2 cellular contexts compared by ENCODE assay signal in the genomic region with DNA sequence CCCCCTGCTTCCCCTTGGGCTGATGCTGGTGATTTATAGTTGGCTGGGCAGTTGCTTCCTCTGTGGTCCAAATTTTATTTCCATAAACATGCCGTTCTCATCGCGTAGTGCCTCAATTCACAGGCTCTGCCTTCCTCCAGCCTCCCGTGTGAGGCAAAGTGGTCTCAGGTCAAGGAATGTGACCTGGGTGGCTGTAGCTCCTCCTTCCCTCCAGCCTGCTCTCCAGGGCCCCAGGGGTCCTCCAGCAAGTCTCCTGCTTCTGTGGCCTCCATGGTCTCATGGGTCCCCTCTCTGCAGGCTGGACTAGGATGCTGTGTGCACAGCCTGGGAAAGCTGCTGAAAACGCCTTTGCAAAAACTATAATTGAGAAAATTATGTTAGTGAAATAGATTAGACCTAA.
TF ChIP-seq lines count a peak whose summit lies in the region.

No MANE protein-coding gene starts in this region.

TF ChIP-seq in GM23338, 12 proteins besides CTCF, POLR2A, EP300 and RAD21 (continues in another document):
- TF ChIP-seq, protein P1, sequence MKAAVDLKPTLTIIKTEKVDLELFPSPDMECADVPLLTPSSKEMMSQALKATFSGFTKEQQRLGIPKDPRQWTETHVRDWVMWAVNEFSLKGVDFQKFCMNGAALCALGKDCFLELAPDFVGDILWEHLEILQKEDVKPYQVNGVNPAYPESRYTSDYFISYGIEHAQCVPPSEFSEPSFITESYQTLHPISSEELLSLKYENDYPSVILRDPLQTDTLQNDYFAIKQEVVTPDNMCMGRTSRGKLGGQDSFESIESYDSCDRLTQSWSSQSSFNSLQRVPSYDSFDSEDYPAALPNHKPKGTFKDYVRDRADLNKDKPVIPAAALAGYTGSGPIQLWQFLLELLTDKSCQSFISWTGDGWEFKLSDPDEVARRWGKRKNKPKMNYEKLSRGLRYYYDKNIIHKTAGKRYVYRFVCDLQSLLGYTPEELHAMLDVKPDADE (IDR thresholded peaks at IDR 0.05) = no peak
- TF ChIP-seq STAT1 (IDR thresholded peaks at IDR 0.05; ENCODE audit: unreplicated experiment) (no peak), ZNF114 (CRISPR knock-in tag; IDR thresholded peaks at IDR 0.05) (no peak), EZH2phosphoT487 (IDR thresholded peaks at IDR 0.05; ENCODE audit: unreplicated experiment) (no peak), JUNB (IDR thresholded peaks at IDR 0.05; ENCODE audit: unreplicated experiment) (no peak), CREB1 (CRISPR knock-in tag; IDR thresholded peaks at IDR 0.05; ENCODE audit: low read depth) (no peak), NANOG (IDR thresholded peaks at IDR 0.05; ENCODE audit: borderline replicate concordance) (no peak), ZNF331 (CRISPR knock-in tag; IDR thresholded peaks at IDR 0.05; ENCODE audit: low read depth) (no peak)
- TF ChIP-seq, protein P2, sequence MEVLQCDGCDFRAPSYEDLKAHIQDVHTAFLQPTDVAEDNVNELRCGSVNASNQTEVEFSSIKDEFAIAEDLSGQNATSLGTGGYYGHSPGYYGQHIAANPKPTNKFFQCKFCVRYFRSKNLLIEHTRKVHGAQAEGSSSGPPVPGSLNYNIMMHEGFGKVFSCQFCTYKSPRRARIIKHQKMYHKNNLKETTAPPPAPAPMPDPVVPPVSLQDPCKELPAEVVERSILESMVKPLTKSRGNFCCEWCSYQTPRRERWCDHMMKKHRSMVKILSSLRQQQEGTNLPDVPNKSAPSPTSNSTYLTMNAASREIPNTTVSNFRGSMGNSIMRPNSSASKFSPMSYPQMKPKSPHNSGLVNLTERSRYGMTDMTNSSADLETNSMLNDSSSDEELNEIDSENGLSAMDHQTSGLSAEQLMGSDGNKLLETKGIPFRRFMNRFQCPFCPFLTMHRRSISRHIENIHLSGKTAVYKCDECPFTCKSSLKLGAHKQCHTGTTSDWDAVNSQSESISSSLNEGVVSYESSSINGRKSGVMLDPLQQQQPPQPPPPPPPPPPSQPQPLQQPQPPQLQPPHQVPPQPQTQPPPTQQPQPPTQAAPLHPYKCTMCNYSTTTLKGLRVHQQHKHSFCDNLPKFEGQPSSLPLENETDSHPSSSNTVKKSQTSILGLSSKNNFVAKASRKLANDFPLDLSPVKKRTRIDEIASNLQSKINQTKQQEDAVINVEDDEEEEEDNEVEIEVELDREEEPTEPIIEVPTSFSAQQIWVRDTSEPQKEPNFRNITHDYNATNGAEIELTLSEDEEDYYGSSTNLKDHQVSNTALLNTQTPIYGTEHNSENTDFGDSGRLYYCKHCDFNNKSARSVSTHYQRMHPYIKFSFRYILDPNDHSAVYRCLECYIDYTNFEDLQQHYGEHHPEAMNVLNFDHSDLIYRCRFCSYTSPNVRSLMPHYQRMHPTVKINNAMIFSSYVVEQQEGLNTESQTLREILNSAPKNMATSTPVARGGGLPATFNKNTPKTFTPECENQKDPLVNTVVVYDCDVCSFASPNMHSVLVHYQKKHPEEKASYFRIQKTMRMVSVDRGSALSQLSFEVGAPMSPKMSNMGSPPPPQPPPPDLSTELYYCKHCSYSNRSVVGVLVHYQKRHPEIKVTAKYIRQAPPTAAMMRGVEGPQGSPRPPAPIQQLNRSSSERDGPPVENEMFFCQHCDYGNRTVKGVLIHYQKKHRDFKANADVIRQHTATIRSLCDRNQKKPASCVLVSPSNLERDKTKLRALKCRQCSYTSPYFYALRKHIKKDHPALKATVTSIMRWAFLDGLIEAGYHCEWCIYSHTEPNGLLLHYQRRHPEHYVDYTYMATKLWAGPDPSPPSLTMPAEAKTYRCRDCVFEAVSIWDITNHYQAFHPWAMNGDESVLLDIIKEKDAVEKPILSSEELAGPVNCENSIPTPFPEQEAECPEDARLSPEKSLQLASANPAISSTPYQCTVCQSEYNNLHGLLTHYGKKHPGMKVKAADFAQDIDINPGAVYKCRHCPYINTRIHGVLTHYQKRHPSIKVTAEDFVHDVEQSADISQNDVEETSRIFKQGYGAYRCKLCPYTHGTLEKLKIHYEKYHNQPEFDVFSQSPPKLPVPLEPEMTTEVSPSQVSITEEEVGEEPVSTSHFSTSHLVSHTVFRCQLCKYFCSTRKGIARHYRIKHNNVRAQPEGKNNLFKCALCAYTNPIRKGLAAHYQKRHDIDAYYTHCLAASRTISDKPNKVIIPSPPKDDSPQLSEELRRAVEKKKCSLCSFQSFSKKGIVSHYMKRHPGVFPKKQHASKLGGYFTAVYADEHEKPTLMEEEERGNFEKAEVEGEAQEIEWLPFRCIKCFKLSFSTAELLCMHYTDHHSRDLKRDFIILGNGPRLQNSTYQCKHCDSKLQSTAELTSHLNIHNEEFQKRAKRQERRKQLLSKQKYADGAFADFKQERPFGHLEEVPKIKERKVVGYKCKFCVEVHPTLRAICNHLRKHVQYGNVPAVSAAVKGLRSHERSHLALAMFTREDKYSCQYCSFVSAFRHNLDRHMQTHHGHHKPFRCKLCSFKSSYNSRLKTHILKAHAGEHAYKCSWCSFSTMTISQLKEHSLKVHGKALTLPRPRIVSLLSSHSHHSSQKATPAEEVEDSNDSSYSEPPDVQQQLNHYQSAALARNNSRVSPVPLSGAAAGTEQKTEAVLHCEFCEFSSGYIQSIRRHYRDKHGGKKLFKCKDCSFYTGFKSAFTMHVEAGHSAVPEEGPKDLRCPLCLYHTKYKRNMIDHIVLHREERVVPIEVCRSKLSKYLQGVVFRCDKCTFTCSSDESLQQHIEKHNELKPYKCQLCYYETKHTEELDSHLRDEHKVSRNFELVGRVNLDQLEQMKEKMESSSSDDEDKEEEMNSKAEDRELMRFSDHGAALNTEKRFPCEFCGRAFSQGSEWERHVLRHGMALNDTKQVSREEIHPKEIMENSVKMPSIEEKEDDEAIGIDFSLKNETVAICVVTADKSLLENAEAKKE (CRISPR knock-in tag; IDR thresholded peaks at IDR 0.05) = no peak
- TF ChIP-seq, protein P3, sequence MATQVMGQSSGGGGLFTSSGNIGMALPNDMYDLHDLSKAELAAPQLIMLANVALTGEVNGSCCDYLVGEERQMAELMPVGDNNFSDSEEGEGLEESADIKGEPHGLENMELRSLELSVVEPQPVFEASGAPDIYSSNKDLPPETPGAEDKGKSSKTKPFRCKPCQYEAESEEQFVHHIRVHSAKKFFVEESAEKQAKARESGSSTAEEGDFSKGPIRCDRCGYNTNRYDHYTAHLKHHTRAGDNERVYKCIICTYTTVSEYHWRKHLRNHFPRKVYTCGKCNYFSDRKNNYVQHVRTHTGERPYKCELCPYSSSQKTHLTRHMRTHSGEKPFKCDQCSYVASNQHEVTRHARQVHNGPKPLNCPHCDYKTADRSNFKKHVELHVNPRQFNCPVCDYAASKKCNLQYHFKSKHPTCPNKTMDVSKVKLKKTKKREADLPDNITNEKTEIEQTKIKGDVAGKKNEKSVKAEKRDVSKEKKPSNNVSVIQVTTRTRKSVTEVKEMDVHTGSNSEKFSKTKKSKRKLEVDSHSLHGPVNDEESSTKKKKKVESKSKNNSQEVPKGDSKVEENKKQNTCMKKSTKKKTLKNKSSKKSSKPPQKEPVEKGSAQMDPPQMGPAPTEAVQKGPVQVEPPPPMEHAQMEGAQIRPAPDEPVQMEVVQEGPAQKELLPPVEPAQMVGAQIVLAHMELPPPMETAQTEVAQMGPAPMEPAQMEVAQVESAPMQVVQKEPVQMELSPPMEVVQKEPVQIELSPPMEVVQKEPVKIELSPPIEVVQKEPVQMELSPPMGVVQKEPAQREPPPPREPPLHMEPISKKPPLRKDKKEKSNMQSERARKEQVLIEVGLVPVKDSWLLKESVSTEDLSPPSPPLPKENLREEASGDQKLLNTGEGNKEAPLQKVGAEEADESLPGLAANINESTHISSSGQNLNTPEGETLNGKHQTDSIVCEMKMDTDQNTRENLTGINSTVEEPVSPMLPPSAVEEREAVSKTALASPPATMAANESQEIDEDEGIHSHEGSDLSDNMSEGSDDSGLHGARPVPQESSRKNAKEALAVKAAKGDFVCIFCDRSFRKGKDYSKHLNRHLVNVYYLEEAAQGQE (IDR thresholded peaks at IDR 0.05; ENCODE audit: unreplicated experiment) = no peak

TF ChIP-seq in H1, 55 proteins besides CTCF, POLR2A, EP300 and RAD21:
- no peak for TF ChIP-seq NANOG (IDR thresholded peaks at IDR 0.05; ENCODE audit: insufficient read depth, low read depth, low read length, poor library complexity, severe bottlenecking)
- no peak for TF ChIP-seq JUND (IDR thresholded peaks at IDR 0.05; ENCODE audit: low read length)
- TF ChIP-seq RFX5 (IDR thresholded peaks at IDR 0.05; ENCODE audit: borderline replicate concordance, low read depth, low read length) = no peak
- no peak for TF ChIP-seq POLR2AphosphoS5 (IDR thresholded peaks at IDR 0.05; ENCODE audit: low read depth, low read length)
- no peak for TF ChIP-seq SUZ12 (IDR thresholded peaks at IDR 0.05; ENCODE audit: low read length)
- no peak for TF ChIP-seq BACH1 (IDR thresholded peaks at IDR 0.05; ENCODE audit: low read length)
- no peak for TF ChIP-seq TCF12 (IDR thresholded peaks at IDR 0.05; ENCODE audit: low read depth, low read length)
